Comparison of ENCODE assay signal across 15 cellular contexts in genomic region chr10:90788987-90789386, GRCh38.
DNase-seq lines count a peak whose midpoint lies in the region; ATAC-seq lines count a peak whose summit lies in the region.
"Had no signal": no experiment of that assay in that cellular context is flagged by ENCODE, and none has a peak within 500 bp of the region (broad histone marks: within the 10 kb centered on the region; RNA-seq: fewer than 3 reads in every experiment).

No MANE protein-coding gene starts in this region.

- DNase-seq in SIG-M5 treated with dmso at 0.1 percent for 504 hours (lab: John Stamatoyannopoulos, UW; ENCODE audit: unreplicated experiment), result peak; percentile 3
- no peak for DNase-seq in SIG-M5 (lab: John Stamatoyannopoulos, UW)
- no peak for DNase-seq in naive B cell
- no peak for DNase-seq in activated T-cell treated with anti-CD3 and anti-CD28 coated beads, Interleukin-2, amount 50 U/mL, for 48 hours
- no peak for DNase-seq in mesendoderm
- no peak for DNase-seq in 8988T
- DNase-seq: activated CD4-positive, alpha-beta T cell treated with anti-CD3 and anti-CD28 coated beads for 36 hours; activated gamma-delta T cell; lower lobe of right lung; NCI-H69; stimulated activated CD4-positive, alpha-beta T cell treated with anti-CD3 and anti-CD28 coated beads, Interleukin-2, amount 100 ng/mL, for 48 hours had no signal

- no peak overlapping the region for H2BK5ac ChIP-seq in mesendoderm (ENCODE audit: low read length)

- peaks cover 7 to 18% (median 12%) of the 10 kb centered on the region in 3 donors for H3K4me1 Mint-ChIP-seq in naive B cell
- H3K4me1 Mint-ChIP-seq: activated CD4-positive, alpha-beta T cell treated with anti-CD3 and anti-CD28 coated beads for 36 hours had no signal

- H3K36me3 ChIP-seq in mesendoderm (ENCODE audit: control insufficient read depth, insufficient read depth, low read length), result no peaks in the 10 kb centered on the region
- H3K36me3 ChIP-seq: lower lobe of right lung had no signal

- H3K27me3 Mint-ChIP-seq in naive B cell, result peaks cover 0 to 5% (median 0%) of the 10 kb centered on the region in 3 donors

- no peak overlapping the region for H3K4ac ChIP-seq in mesendoderm (ENCODE audit: low read depth, low read length)

- H3K4me1 ChIP-seq in mesendoderm (ENCODE audit: control insufficient read depth, low read depth, low read length), result peaks cover 2% of the 10 kb centered on the region
- H3K4me1 ChIP-seq: lower lobe of right lung had no signal

- H3K4me2 ChIP-seq in mesendoderm (ENCODE audit: low read length), result no peak overlapping the region
- H3K4me2 ChIP-seq: hepatocyte had no signal

- no peaks in the 10 kb centered on the region for H3K27me3 ChIP-seq in mesendoderm (ENCODE audit: insufficient read depth, low read length, poor library complexity)

- peaks cover 29% of the 10 kb centered on the region for H3K79me2 ChIP-seq in mesendoderm (ENCODE audit: control insufficient read depth, insufficient read depth, low read length)
- H3K79me2 ChIP-seq: hepatocyte had no signal

- H3K4me3 Mint-ChIP-seq in naive B cell, result no peak overlapping the region
- H3K4me3 Mint-ChIP-seq: activated CD4-positive, alpha-beta T cell treated with anti-CD3 and anti-CD28 coated beads for 36 hours had no signal

- peak; percentile 64 for ATAC-seq in HG02642 (IDR thresholded peaks at IDR 0.05; ENCODE audit: poor library complexity, unreplicated experiment)
- peak; percentile 79 for ATAC-seq in HG03558 (IDR thresholded peaks at IDR 0.05; ENCODE audit: extremely low read depth, unreplicated experiment)
- ATAC-seq in naive B cell (ENCODE audit: low read depth in 2 of 2), result peak; percentile 48 to 69
- ATAC-seq: activated CD4-positive, alpha-beta T cell treated with anti-CD3 and anti-CD28 coated beads for 36 hours; lower lobe of right lung had no signal

- H3K23ac ChIP-seq in mesendoderm (ENCODE audit: low read length), result no peak overlapping the region

- H4K8ac ChIP-seq in mesendoderm (ENCODE audit: low read depth, low read length), result no peak overlapping the region

- H3K27ac ChIP-seq in mesendoderm (ENCODE audit: low read depth, low read length), result no peak overlapping the region
- H3K27ac ChIP-seq: hepatocyte, lower lobe of right lung, SK-N-MC had no signal

- no peak overlapping the region for H2AK5ac ChIP-seq in mesendoderm (ENCODE audit: low read length)

- H3K56ac ChIP-seq in mesendoderm (ENCODE audit: low read length), result no peak overlapping the region

- peak overlapping the region in 3 of 6 donors; percentile 2 to 67 (median 57) for H3K27ac Mint-ChIP-seq in naive B cell
- H3K27ac Mint-ChIP-seq: activated CD4-positive, alpha-beta T cell treated with anti-CD3 and anti-CD28 coated beads for 36 hours had no signal

- peaks cover 2% of the 10 kb centered on the region for H3K79me1 ChIP-seq in mesendoderm (ENCODE audit: low read length)

- no peak overlapping the region for H3K9ac ChIP-seq in mesendoderm (ENCODE audit: low read length)

- WGBS in mesendoderm (ENCODE audit: extremely low coverage, insufficient coverage, low lambda C conversion rate), result no CpG with 5 or more reads among the region's 3 CpGs

- no peak overlapping the region for H3K4me3 ChIP-seq in mesendoderm (ENCODE audit: low read length)
- H3K4me3 ChIP-seq: hepatocyte, lower lobe of right lung, SK-N-MC had no signal

- H2BK120ac ChIP-seq in mesendoderm (ENCODE audit: low read depth, low read length), result no peak overlapping the region

- H2BK15ac ChIP-seq in mesendoderm (replicated peaks; ENCODE audit: low read depth), result no peak overlapping the region

- H3K18ac ChIP-seq in mesendoderm (ENCODE audit: low read length), result no peak overlapping the region

- H4K5ac ChIP-seq in mesendoderm (ENCODE audit: low read length), result no peak overlapping the region

- H3K36me3 Mint-ChIP-seq in naive B cell, result no peaks in the 10 kb centered on the region

- H3K9me3 Mint-ChIP-seq in naive B cell, result no peaks in the 10 kb centered on the region
